ENCODE assay signal across 28 cellular contexts in the genomic region with DNA sequence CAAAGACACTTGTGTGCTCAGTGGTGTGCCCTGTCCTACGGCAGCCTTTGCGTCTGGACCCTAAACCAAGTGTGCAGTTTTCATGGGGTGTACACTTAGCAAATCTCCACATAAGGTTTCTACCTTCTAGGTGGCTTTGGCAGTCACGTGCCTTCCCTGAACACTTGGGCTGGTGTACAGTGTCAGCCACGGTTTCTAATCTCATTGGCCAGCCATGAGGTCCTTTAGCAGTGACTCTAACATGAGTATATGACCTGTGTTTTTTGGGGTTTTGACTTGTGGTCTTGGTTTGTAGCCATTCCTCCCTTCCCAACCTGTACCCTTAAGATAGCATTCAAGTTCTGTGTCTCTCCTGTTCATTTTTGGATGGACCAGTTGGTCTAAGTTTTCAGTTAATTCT.
"Had no signal": no experiment of that assay in that cellular context is flagged by ENCODE, and none has a peak within 500 bp of the region (broad histone marks: within the 10 kb centered on the region; RNA-seq: fewer than 3 reads in every experiment).

No MANE protein-coding gene starts in this region.

- H3K4me1 Mint-ChIP-seq: activated CD4-positive, alpha-beta T cell treated with anti-CD3 and anti-CD28 coated beads, Interleukin-2, amount 10 ng/mL, durations not matched to agents 24 days and 14 days; activated naive CD4-positive, alpha-beta T cell treated with anti-CD3 and anti-CD28 coated beads, Interleukin-2, amount 10 ng/mL, durations not matched to agents 7 days and 5 days; activated naive CD8-positive, alpha-beta T cell treated with anti-CD3 and anti-CD28 coated beads, Interleukin-2, amount 10 ng/mL, durations not matched to agents 7 days and 5 days had no signal

- H3K27ac ChIP-seq: brain microvascular endothelial cell, epithelial cell of prostate, esophagus squamous epithelium, ovary, prostate gland, testis had no signal

- ATAC-seq: left lobe of liver; mucosa of descending colon; stimulated activated naive B cell treated with anti-CD40 and anti-IgM and Interleukin-4, amounts not matched to agents 10 μg/mL and 1 μg/mL and 100 μg/mL, for 72 hours had no signal

- H3K27ac Mint-ChIP-seq: activated CD4-positive, alpha-beta memory T cell treated with anti-CD3 and anti-CD28 coated beads for 36 hours; activated CD4-positive, alpha-beta T cell treated with anti-CD3 and anti-CD28 coated beads, Interleukin-2, amount 10 ng/mL, durations not matched to agents 24 days and 14 days; activated naive CD4-positive, alpha-beta T cell treated with anti-CD3 and anti-CD28 coated beads, Interleukin-2, amount 10 ng/mL, durations not matched to agents 7 days and 5 days; activated naive CD8-positive, alpha-beta T cell treated with anti-CD3 and anti-CD28 coated beads, Interleukin-2, amount 10 ng/mL, durations not matched to agents 7 days and 5 days; activated T-cell treated with anti-CD3 and anti-CD28 coated beads, Interleukin-2, amount 50 U/mL, for 24 hours; dendritic cell treated with granulocyte-macrophage colony-stimulating factor and Interleukin-4, amounts not matched to agents 40 ng/mL and 50 ng/mL, for 4 days; stimulated activated naive B cell treated with anti-CD40 and anti-IgM and Interleukin-4, amounts not matched to agents 10 μg/mL and 1 μg/mL and 100 μg/mL, for 72 hours; type B pancreatic cell had no signal

- H3K9me3 Mint-ChIP-seq: activated CD4-positive, alpha-beta memory T cell treated with anti-CD3 and anti-CD28 coated beads for 36 hours; activated CD4-positive, alpha-beta T cell treated with anti-CD3 and anti-CD28 coated beads, Interleukin-2, amount 10 ng/mL, durations not matched to agents 24 days and 14 days; activated naive CD4-positive, alpha-beta T cell treated with anti-CD3 and anti-CD28 coated beads, Interleukin-2, amount 10 ng/mL, durations not matched to agents 7 days and 5 days; activated naive CD8-positive, alpha-beta T cell treated with anti-CD3 and anti-CD28 coated beads, Interleukin-2, amount 10 ng/mL, durations not matched to agents 7 days and 5 days; activated T-cell treated with anti-CD3 and anti-CD28 coated beads, Interleukin-2, amount 50 U/mL, for 24 hours; central memory CD8-positive, alpha-beta T cell; dendritic cell treated with granulocyte-macrophage colony-stimulating factor and Interleukin-4, amounts not matched to agents 40 ng/mL and 50 ng/mL, for 4 days; stimulated activated naive B cell treated with anti-CD40 and anti-IgM and Interleukin-4, amounts not matched to agents 10 μg/mL and 1 μg/mL and 100 μg/mL, for 72 hours; type B pancreatic cell had no signal

- H3K9me3 ChIP-seq: esophagus squamous epithelium, mucosa of descending colon, ovary, prostate gland, testis had no signal

- H3K27me3 Mint-ChIP-seq: activated CD4-positive, alpha-beta memory T cell treated with anti-CD3 and anti-CD28 coated beads for 36 hours; activated CD4-positive, alpha-beta T cell treated with anti-CD3 and anti-CD28 coated beads, Interleukin-2, amount 10 ng/mL, durations not matched to agents 24 days and 14 days; activated naive CD4-positive, alpha-beta T cell treated with anti-CD3 and anti-CD28 coated beads, Interleukin-2, amount 10 ng/mL, durations not matched to agents 7 days and 5 days; activated naive CD8-positive, alpha-beta T cell treated with anti-CD3 and anti-CD28 coated beads, Interleukin-2, amount 10 ng/mL, durations not matched to agents 7 days and 5 days; activated T-cell treated with anti-CD3 and anti-CD28 coated beads, Interleukin-2, amount 50 U/mL, for 24 hours; central memory CD8-positive, alpha-beta T cell; dendritic cell treated with granulocyte-macrophage colony-stimulating factor and Interleukin-4, amounts not matched to agents 40 ng/mL and 50 ng/mL, for 4 days; stimulated activated naive B cell treated with anti-CD40 and anti-IgM and Interleukin-4, amounts not matched to agents 10 μg/mL and 1 μg/mL and 100 μg/mL, for 72 hours; type B pancreatic cell had no signal

- H3K4me3 ChIP-seq: esophagus squamous epithelium, lung, mucosa of descending colon, ovary, prostate gland, testis had no signal

- H3K27me3 ChIP-seq: brain microvascular endothelial cell, esophagus squamous epithelium, ovary, testis had no signal

- H3K4me3 Mint-ChIP-seq: activated CD4-positive, alpha-beta memory T cell treated with anti-CD3 and anti-CD28 coated beads for 36 hours; activated CD4-positive, alpha-beta T cell treated with anti-CD3 and anti-CD28 coated beads, Interleukin-2, amount 10 ng/mL, durations not matched to agents 24 days and 14 days; activated naive CD4-positive, alpha-beta T cell treated with anti-CD3 and anti-CD28 coated beads, Interleukin-2, amount 10 ng/mL, durations not matched to agents 7 days and 5 days; activated naive CD8-positive, alpha-beta T cell treated with anti-CD3 and anti-CD28 coated beads, Interleukin-2, amount 10 ng/mL, durations not matched to agents 7 days and 5 days; activated T-cell treated with anti-CD3 and anti-CD28 coated beads, Interleukin-2, amount 50 U/mL, for 24 hours; central memory CD8-positive, alpha-beta T cell; dendritic cell treated with granulocyte-macrophage colony-stimulating factor and Interleukin-4, amounts not matched to agents 40 ng/mL and 50 ng/mL, for 4 days; stimulated activated naive B cell treated with anti-CD40 and anti-IgM and Interleukin-4, amounts not matched to agents 10 μg/mL and 1 μg/mL and 100 μg/mL, for 72 hours; type B pancreatic cell had no signal

- H3K36me3 ChIP-seq: brain microvascular endothelial cell, ovary, prostate gland had no signal

- FAIRE-seq: astrocyte, TTC549 had no signal

- H3K4me1 ChIP-seq: prostate gland, testis had no signal

- DNase-seq: activated CD4-positive, alpha-beta memory T cell treated with anti-CD3 and anti-CD28 coated beads for 36 hours; activated CD4-positive, alpha-beta T cell treated with anti-CD3 and anti-CD28 coated beads, Interleukin-2, amount 10 ng/mL, durations not matched to agents 24 days and 14 days; activated CD4-positive, CD25-positive, alpha-beta regulatory T cell treated with anti-CD3 and anti-CD28 coated beads, Interleukin-2, amount 50 U/mL, for 72 hours; activated CD8-positive, alpha-beta memory T cell treated with anti-CD3 and anti-CD28 coated beads, Interleukin-2, amount 50 U/mL, for 48 hours; activated gamma-delta T cell; activated naive CD4-positive, alpha-beta T cell treated with anti-CD3 and anti-CD28 coated beads, Interleukin-2, amount 10 ng/mL, durations not matched to agents 7 days and 5 days; activated naive CD8-positive, alpha-beta T cell treated with anti-CD3 and anti-CD28 coated beads, Interleukin-2, amount 10 ng/mL, durations not matched to agents 7 days and 5 days; activated T-cell treated with anti-CD3 and anti-CD28 coated beads, Interleukin-2, amount 50 U/mL, for 24 hours; brain microvascular endothelial cell; esophagus squamous epithelium; foreskin melanocyte; kidney glomerular epithelial cell; mucosa of descending colon; ovary; retina; stimulated activated CD4-positive, alpha-beta T cell treated with anti-CD3 and anti-CD28 coated beads, Interleukin-15, amount 100 ng/mL, for 24 hours; stimulated activated CD4-positive, alpha-beta T cell treated with anti-CD3 and anti-CD28 coated beads, Interleukin-2, amount 100 ng/mL, for 24 hours; stimulated activated naive B cell treated with anti-CD40 and anti-IgM and Interleukin-4, amounts not matched to agents 10 μg/mL and 1 μg/mL and 100 μg/mL, for 72 hours; testis had no signal
